Comparison of ENCODE assay signal across 10 cellular contexts in the genomic region with DNA sequence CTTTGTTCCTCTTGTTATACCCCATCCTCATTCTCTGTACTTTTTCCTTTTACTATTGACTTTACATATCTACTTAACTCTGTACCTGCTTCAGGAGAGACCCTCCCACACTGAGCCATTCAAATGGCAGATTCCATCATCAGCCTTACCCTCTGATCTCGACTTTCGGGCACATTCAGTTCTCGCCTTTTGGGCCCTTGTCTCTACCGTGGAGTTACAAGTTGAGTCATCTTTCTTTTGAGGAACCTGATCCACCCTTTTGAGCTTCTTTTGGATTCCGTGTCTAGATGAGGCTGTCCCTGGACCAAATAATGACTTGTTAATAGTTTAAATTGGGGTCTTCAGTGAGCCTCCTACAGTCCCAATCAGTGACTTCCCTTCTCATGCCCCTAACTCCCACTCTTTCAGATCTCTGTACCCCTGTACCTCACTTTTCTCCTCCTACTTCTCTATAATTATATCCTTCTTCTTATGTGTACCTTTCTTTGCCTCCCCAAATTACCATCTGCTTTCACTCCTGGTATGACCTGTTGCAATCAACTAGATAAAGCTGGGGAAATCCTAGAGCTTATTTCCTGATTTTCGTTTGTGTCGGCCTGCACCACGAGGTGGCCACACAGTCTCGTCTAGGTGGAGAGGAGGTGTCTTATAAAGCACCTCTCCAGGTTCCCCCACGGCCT.
DNase-seq lines count a peak whose midpoint lies in the region; ATAC-seq and TF ChIP-seq lines count a peak whose summit lies in the region.
"Had no signal": no experiment of that assay in that cellular context is flagged by ENCODE, and none has a peak within 500 bp of the region (broad histone marks: within the 10 kb centered on the region; RNA-seq: fewer than 3 reads in every experiment).

No MANE protein-coding gene starts in this region.

- no peaks in the 10 kb centered on the region for H3K4me1 ChIP-seq in tibial artery

- peaks cover 30% of the 10 kb centered on the region for H3K4me1 Mint-ChIP-seq in activated naive CD8-positive, alpha-beta T cell treated with anti-CD3 and anti-CD28 coated beads, Interleukin-2, amount 50 U/mL, for 24 hours
- H3K4me1 Mint-ChIP-seq: nephron had no signal

- no peak overlapping the region for H3K4me3 Mint-ChIP-seq in activated naive CD8-positive, alpha-beta T cell treated with anti-CD3 and anti-CD28 coated beads, Interleukin-2, amount 50 U/mL, for 24 hours
- H3K4me3 Mint-ChIP-seq: nephron had no signal

- H3K9me3 Mint-ChIP-seq in activated naive CD8-positive, alpha-beta T cell treated with anti-CD3 and anti-CD28 coated beads, Interleukin-2, amount 50 U/mL, for 24 hours: no peaks in the 10 kb centered on the region

- peaks cover 0 to 4% (median 0%) of the 10 kb centered on the region in 3 donors for H3K9me3 ChIP-seq in tibial artery

- H3K27ac Mint-ChIP-seq in activated naive CD8-positive, alpha-beta T cell treated with anti-CD3 and anti-CD28 coated beads, Interleukin-2, amount 50 U/mL, for 24 hours: peak overlapping the region; percentile 59
- H3K27ac Mint-ChIP-seq: nephron had no signal

- H3K27ac ChIP-seq in substantia nigra (ENCODE audit: low read depth, low read length, poor library complexity, severe bottlenecking): no peak overlapping the region
- H3K27ac ChIP-seq in tibial artery: no peak overlapping the region

- no peak for DNase-seq in activated naive CD8-positive, alpha-beta T cell treated with anti-CD3 and anti-CD28 coated beads, Interleukin-2, amount 50 U/mL, for 24 hours
- no peak for DNase-seq in medulla oblongata (ENCODE audit: extremely low spot score)
- DNase-seq in substantia nigra (lab: John Stamatoyannopoulos, UW): no peak
- DNase-seq in NCI-H446 (lab: John Stamatoyannopoulos, UW): no peak
- no peak for DNase-seq in tibial artery
- DNase-seq: NCI-H2029 had no signal

- ATAC-seq in GM18499 (IDR thresholded peaks at IDR 0.05; ENCODE audit: insufficient read depth, unreplicated experiment) (peak; percentile 36), GM21367 (IDR thresholded peaks at IDR 0.05; ENCODE audit: unreplicated experiment) (peak; percentile 26), HG03439 (IDR thresholded peaks at IDR 0.05; ENCODE audit: unreplicated experiment) (peak; percentile 53)
- ATAC-seq in activated naive CD8-positive, alpha-beta T cell treated with anti-CD3 and anti-CD28 coated beads, Interleukin-2, amount 50 U/mL, for 24 hours: peak; percentile 57

- intact Hi-C loops in tibial artery (cut with DNase I; ENCODE audit: low total_unique reads): no loop called here

- no peak overlapping the region for H3K4me3 ChIP-seq in tibial artery

- H3K36me3 Mint-ChIP-seq in activated naive CD8-positive, alpha-beta T cell treated with anti-CD3 and anti-CD28 coated beads, Interleukin-2, amount 50 U/mL, for 24 hours (ENCODE audit: low read depth): peaks cover 72% of the 10 kb centered on the region

- no peaks in the 10 kb centered on the region for H3K27me3 Mint-ChIP-seq in activated naive CD8-positive, alpha-beta T cell treated with anti-CD3 and anti-CD28 coated beads, Interleukin-2, amount 50 U/mL, for 24 hours

- peaks cover 97 to 100% (median 100%) of the 10 kb centered on the region in 3 donors for H3K36me3 ChIP-seq in tibial artery

- no peak for TF ChIP-seq CTCF in tibial artery (IDR thresholded peaks at IDR 0.05)

- no peaks in the 10 kb centered on the region for H3K27me3 ChIP-seq in tibial artery
